ENCODE assay signal across 9 cellular contexts in genomic region chr19:12890299-12890786, GRCh38. TPM values are rescaled to one million over a fixed set of nuclear protein-coding genes. Genes with fewer than 3 reads are reported as not detected.
A peak's percentile ranks its signal among the peaks of the same experiment; 100 is the strongest.
DNase-seq lines count a peak whose midpoint lies in the region; ATAC-seq, FAIRE-seq and TF ChIP-seq lines count a peak whose summit lies in the region.
"Not testable (repeated sequence)": the region's sequence is repeated elsewhere in the genome, so short reads cannot be mapped to it uniquely, and the experiment has no call there.
"Had no signal": no experiment of that assay in that cellular context is flagged by ENCODE, and none has a peak within 500 bp of the region (broad histone marks: within the 10 kb centered on the region; RNA-seq: fewer than 3 reads in every experiment).

No MANE protein-coding gene starts in this region.

- H3K9me3 Mint-ChIP-seq in CD4-positive, alpha-beta memory T cell; activated naive CD8-positive, alpha-beta T cell treated with anti-CD3 and anti-CD28 coated beads, Interleukin-2, amount 10 ng/mL, durations not matched to agents 7 days and 5 days; osteocyte (ENCODE audit: unreplicated experiment): not testable (repeated sequence)

- peak overlapping the region; percentile 93 to 99 (median 97) for H3K27ac Mint-ChIP-seq in CD4-positive, alpha-beta memory T cell
- H3K27ac Mint-ChIP-seq in activated naive CD8-positive, alpha-beta T cell treated with anti-CD3 and anti-CD28 coated beads, Interleukin-2, amount 10 ng/mL, durations not matched to agents 7 days and 5 days, result peak overlapping the region; percentile 91
- H3K27ac Mint-ChIP-seq in osteocyte (ENCODE audit: unreplicated experiment), result peak overlapping the region; percentile 87

- H3K27ac ChIP-seq in CD4-positive, alpha-beta memory T cell (ENCODE audit: low read depth, low read length), result peak overlapping the region; percentile 69
- 0 out of 2 replicates have a peak overlapping the region, but pooled peaks have one; percentile 25 for H3K27ac ChIP-seq in HUES64 (ENCODE audit: low read depth, low read length)
- not testable (repeated sequence) for H3K27ac ChIP-seq in SU-DHL-6 (ENCODE audit: low read depth, low read length); endothelial cell of umbilical vein (ENCODE audit: insufficient read depth, low read depth, low read length)
- peak overlapping the region in 1 of 2 donors; percentile 14 for H3K27ac ChIP-seq in kidney (ENCODE audit: low read depth in 2 of 2, low read length in 2 of 2)
- peak overlapping the region; percentile 86 for H3K27ac ChIP-seq in thymus (ENCODE audit: low read depth)

- H2AFZ ChIP-seq in SU-DHL-6 (ENCODE audit: low read depth, low read length, severe bottlenecking) (peak overlapping the region; percentile 73), endothelial cell of umbilical vein (ENCODE audit: low read depth, low read length) (peak overlapping the region; percentile 36)

- CTCF ChIA-PET in CD4-positive, alpha-beta memory T cell (lab: Charles Lee; ENCODE audit: partially characterized antibody), result interaction anchor here (0.7 to 2.3 kb wide), 11 partner anchors 9 to 305 kb away, joined by 3 to 29 read pairs (median 4); partner anchors contain the start of genes DNASE2, FARSA and RNASEH2A
- CTCF ChIA-PET in endothelial cell of umbilical vein (lab: Charles Lee), result interaction anchor here (0.9 to 2.1 kb wide), 5 partner anchors 9 to 75 kb away, joined by 3 to 12 read pairs (median 5); partner anchors contain the start of gene DNASE2

- WGBS in HUES64, result 46% methylated on average over 10 of the region's 10 CpGs
- 38% methylated on average over 10 of the region's 10 CpGs for WGBS in thymus

- peaks cover 15 to 24% of the 10 kb centered on the region in 2 donors for H3K36me3 Mint-ChIP-seq in CD4-positive, alpha-beta memory T cell
- not testable (repeated sequence) for H3K36me3 Mint-ChIP-seq in activated naive CD8-positive, alpha-beta T cell treated with anti-CD3 and anti-CD28 coated beads, Interleukin-2, amount 10 ng/mL, durations not matched to agents 7 days and 5 days; osteocyte (ENCODE audit: unreplicated experiment)

- not testable (repeated sequence) for H3K27me3 Mint-ChIP-seq in CD4-positive, alpha-beta memory T cell; activated naive CD8-positive, alpha-beta T cell treated with anti-CD3 and anti-CD28 coated beads, Interleukin-2, amount 10 ng/mL, durations not matched to agents 7 days and 5 days
- peaks cover 16% of the 10 kb centered on the region for H3K27me3 Mint-ChIP-seq in osteocyte (ENCODE audit: unreplicated experiment)

- H3K4me1 Mint-ChIP-seq in CD4-positive, alpha-beta memory T cell, result peaks cover 14 to 38% (median 25%) of the 10 kb centered on the region in 4 donors
- H3K4me1 Mint-ChIP-seq in activated naive CD8-positive, alpha-beta T cell treated with anti-CD3 and anti-CD28 coated beads, Interleukin-2, amount 10 ng/mL, durations not matched to agents 7 days and 5 days, result peaks cover 22% of the 10 kb centered on the region
- peaks cover 18% of the 10 kb centered on the region for H3K4me1 Mint-ChIP-seq in osteocyte (ENCODE audit: unreplicated experiment)

- H3K9ac ChIP-seq in HUES64 (ENCODE audit: low read depth, low read length) (peak overlapping the region; percentile 68), SU-DHL-6 (ENCODE audit: low read length) (peak overlapping the region; percentile 33; the same call in 1 of the 2 replicates)
- H3K9ac ChIP-seq in endothelial cell of umbilical vein (replicated peaks; ENCODE audit: extremely low read depth, insufficient read depth, low read length); kidney (ENCODE audit: low read length in 2 of 2): not testable (repeated sequence)

- H3K36me3 ChIP-seq in CD4-positive, alpha-beta memory T cell (ENCODE audit: insufficient read depth, low read length); SU-DHL-6 (ENCODE audit: low read length); endothelial cell of umbilical vein (ENCODE audit: control insufficient read depth in 2 of 2, extremely low read depth in 1 of 2, insufficient read depth in 2 of 2, low read length in 2 of 2): not testable (repeated sequence)
- H3K36me3 ChIP-seq in HUES64 (ENCODE audit: insufficient read depth, low read length) (peaks cover 23% of the 10 kb centered on the region), kidney (ENCODE audit: control insufficient read depth in 1 of 2, insufficient read depth in 2 of 2, low read length in 2 of 2) (peaks cover 7 to 12% of the 10 kb centered on the region in 2 donors), thymus (ENCODE audit: control insufficient read depth, insufficient read depth) (peaks cover 17% of the 10 kb centered on the region)

- not testable (repeated sequence) for BruUV-seq in endothelial cell of umbilical vein (replicated peaks; lab: Mats Ljungman, UMichigan)

- intact Hi-C loops in CD4-positive, alpha-beta memory T cell (cut with micrococcal nuclease), result loop anchor here (1.0 kb wide), 2 partner anchors 9 to 29 kb away; partner anchors contain the start of genes DNASE2 and SYCE2
- intact Hi-C loops in endothelial cell of umbilical vein (cut with micrococcal nuclease), result loop anchor here (2.0 kb wide), 1 partner anchor 48 kb away; the partner anchor contains the start of gene CALR
- intact Hi-C loops in kidney (cut with DNase I), result not testable (repeated sequence)

- H3K9me1 ChIP-seq in endothelial cell of umbilical vein (replicated peaks; ENCODE audit: control insufficient read depth, extremely low read depth, insufficient read depth, low read length), result not testable (repeated sequence)

- not testable (repeated sequence) for H3K79me2 ChIP-seq in SU-DHL-6 (ENCODE audit: insufficient read depth, low read length); endothelial cell of umbilical vein (ENCODE audit: control insufficient read depth, insufficient read depth, low read length)

- not testable (repeated sequence) for H4K20me1 ChIP-seq in SU-DHL-6 (ENCODE audit: low read depth, low read length); endothelial cell of umbilical vein (replicated peaks; ENCODE audit: control insufficient read depth, extremely low read depth, insufficient read depth, low read length)

- peak overlapping the region; percentile 97 to 99 (median 99) for H3K4me3 Mint-ChIP-seq in CD4-positive, alpha-beta memory T cell
- H3K4me3 Mint-ChIP-seq in activated naive CD8-positive, alpha-beta T cell treated with anti-CD3 and anti-CD28 coated beads, Interleukin-2, amount 10 ng/mL, durations not matched to agents 7 days and 5 days, result peak overlapping the region; percentile 95
- H3K4me3 Mint-ChIP-seq in osteocyte (ENCODE audit: unreplicated experiment), result peak overlapping the region; percentile 99

- peak overlapping the region in 1 of 2 donors; percentile 84 for H3K4me3 ChIP-seq in CD4-positive, alpha-beta memory T cell (ENCODE audit: low read length in 2 of 2)
- H3K4me3 ChIP-seq in HUES64 (ENCODE audit: low read length) (peak overlapping the region; percentile 54), SU-DHL-6 (ENCODE audit: insufficient read depth, low read length, poor library complexity, severe bottlenecking) (peak overlapping the region; percentile 54), kidney (ENCODE audit: low read length in 2 of 2) (peak overlapping the region; percentile 33 to 42), thymus (ENCODE audit: low read length) (peak overlapping the region; percentile 63)
- H3K4me3 ChIP-seq in endothelial cell of umbilical vein (replicated peaks in 1 of 3; ENCODE audit: insufficient read depth in 1 of 3, low read depth in 1 of 3, low read length in 3 of 3), result not testable (repeated sequence)

- TF ChIP-seq CTCF in SU-DHL-6 (IDR thresholded peaks at IDR 0.05; ENCODE audit: insufficient read depth, low read length, poor library complexity, severe bottlenecking); endothelial cell of umbilical vein (IDR thresholded peaks at IDR 0.05; ENCODE audit: extremely low read depth in 1 of 2, insufficient read depth in 1 of 2, low read depth in 1 of 2, low read length in 2 of 2); kidney (IDR thresholded peaks at IDR 0.05; ENCODE audit: borderline replicate concordance, extremely low read depth, insufficient read depth); osteocyte (IDR thresholded peaks at IDR 0.05): not testable (repeated sequence)

- not testable (repeated sequence) for TF ChIP-seq POLR2A in endothelial cell of umbilical vein (IDR thresholded peaks at IDR 0.05; ENCODE audit: low read depth, low read length)

- not testable (repeated sequence) for DNase-seq in CD4-positive, alpha-beta memory T cell; activated naive CD8-positive, alpha-beta T cell treated with anti-CD3 and anti-CD28 coated beads, Interleukin-2, amount 10 ng/mL, durations not matched to agents 7 days and 5 days; endothelial cell of umbilical vein (ENCODE audit: low read depth, low spot score); kidney; osteocyte (ENCODE audit: extremely low spot score, unreplicated experiment)

- not testable (repeated sequence) for H3F3A ChIP-seq in SU-DHL-6 (ENCODE audit: insufficient read depth)

- peaks cover 24% of the 10 kb centered on the region for H3K4me1 ChIP-seq in CD4-positive, alpha-beta memory T cell (ENCODE audit: insufficient read depth, low read length)
- not testable (repeated sequence) for H3K4me1 ChIP-seq in HUES64 (ENCODE audit: insufficient read depth, low read length); endothelial cell of umbilical vein (ENCODE audit: control insufficient read depth, extremely low read depth, insufficient read depth, low read length); thymus (ENCODE audit: control insufficient read depth, insufficient read depth, low read length)
- peaks cover 0 to 11% of the 10 kb centered on the region in 2 donors for H3K4me1 ChIP-seq in kidney (ENCODE audit: control insufficient read depth in 1 of 2, insufficient read depth in 1 of 2, low read depth in 1 of 2, low read length in 2 of 2)

- H3K27me3 ChIP-seq in CD4-positive, alpha-beta memory T cell (ENCODE audit: insufficient read depth, low read length); SU-DHL-6 (ENCODE audit: low read length); endothelial cell of umbilical vein (ENCODE audit: control insufficient read depth in 2 of 2, insufficient read depth in 2 of 2, low read length in 2 of 2): not testable (repeated sequence)
- peaks cover 24% of the 10 kb centered on the region for H3K27me3 ChIP-seq in HUES64 (ENCODE audit: insufficient read depth, low read length)
- H3K27me3 ChIP-seq in thymus (ENCODE audit: control insufficient read depth, insufficient read depth), result peaks cover 11% of the 10 kb centered on the region

- dilution Hi-C loops in endothelial cell of umbilical vein (cut with MboI; ENCODE audit: extremely low pct_ligation_motif_present, low sequenced_read_pairs), result not testable (repeated sequence)

- H3K9me3 ChIP-seq in CD4-positive, alpha-beta memory T cell (ENCODE audit: control insufficient read depth in 1 of 2, low read length in 2 of 2); HUES64 (ENCODE audit: insufficient read depth, low read depth, low read length); SU-DHL-6 (ENCODE audit: insufficient read depth, low read length); endothelial cell of umbilical vein (replicated peaks; ENCODE audit: control insufficient read depth, insufficient read depth, low read length); kidney (ENCODE audit: control insufficient read depth in 1 of 2, low read length in 2 of 2); thymus (ENCODE audit: control insufficient read depth): not testable (repeated sequence)

- H3K4me2 ChIP-seq in SU-DHL-6 (ENCODE audit: low read depth, low read length, poor library complexity, severe bottlenecking) (peak overlapping the region; percentile 87), endothelial cell of umbilical vein (ENCODE audit: insufficient read depth, low read length) (peak overlapping the region; percentile 86)

- FAIRE-seq in endothelial cell of umbilical vein (lab: Jason Lieb, UNC); kidney (lab: Jason Lieb, UNC): not testable (repeated sequence)

- not testable (repeated sequence) for H3K9me2 ChIP-seq in SU-DHL-6 (replicated peaks; ENCODE audit: insufficient read depth, low read length)

- POLR2A ChIA-PET in CD4-positive, alpha-beta memory T cell (lab: Charles Lee; ENCODE audit: partially characterized antibody), result interaction anchor here (0.8 to 5.0 kb wide), 31 partner anchors 9 to 898 kb away, joined by 3 to 49 read pairs (median 4); partner anchors contain the start of genes CALR, DNASE2, FARSA and GADD45GIP1
- POLR2A ChIA-PET in activated naive CD8-positive, alpha-beta T cell treated with anti-CD3 and anti-CD28 coated beads, Interleukin-2, amount 10 ng/mL, durations not matched to agents 7 days and 5 days (lab: Charles Lee), result interaction anchor here (0.6 to 3.5 kb wide), 15 partner anchors 9 to 1460 kb away, joined by 3 to 28 read pairs (median 5); partner anchors contain the start of genes CALR, DNASE2, FARSA and JUNB
- POLR2A ChIA-PET in endothelial cell of umbilical vein (lab: Charles Lee), result interaction anchor here (0.5 to 1.1 kb wide), 4 partner anchors 8 to 29 kb away, joined by 3 to 5 read pairs (median 4); partner anchors contain the start of gene SYCE2

- ATAC-seq in activated naive CD8-positive, alpha-beta T cell treated with anti-CD3 and anti-CD28 coated beads, Interleukin-2, amount 10 ng/mL, durations not matched to agents 7 days and 5 days (ENCODE audit: low read depth), result not testable (repeated sequence)

RNA-seq across cellular contexts. Expression of gene GCDH, which starts 0.6 kb away (rescaled TPM):
- 10 to 100 TPM; 63.9 to 66.1 TPM for total RNA-seq in CD4-positive, alpha-beta memory T cell
- 10 to 100 TPM; 16.5 to 27.4 TPM for polyA plus RNA-seq in CD4-positive, alpha-beta memory T cell
- polyA plus RNA-seq in HUES64 (2013, experiment 1 of 2), result 35.4 TPM
- polyA plus RNA-seq in HUES64 (2013, experiment 2 of 2), result 38.2 TPM
- total RNA-seq in activated naive CD8-positive, alpha-beta T cell treated with anti-CD3 and anti-CD28 coated beads, Interleukin-2, amount 10 ng/mL, durations not matched to agents 7 days and 5 days, result 10 to 100 TPM; 39.7 to 43.4 TPM
- 27.1 and 27.3 TPM in 2 replicates for total RNA-seq in endothelial cell of umbilical vein
- polyA plus RNA-seq in endothelial cell of umbilical vein, result 35.8 and 39.8 TPM in 2 replicates
- polyA plus RNA-seq in endothelial cell of umbilical vein (2011; cell fraction: cytosol; rRNA removed), result 27.1 and 33.3 TPM in 2 replicates
- 46.7 and 48.3 TPM in 2 replicates for polyA plus RNA-seq in endothelial cell of umbilical vein (2011; cell fraction: nucleus; rRNA removed)
- 14.4 and 17.3 TPM in 2 replicates for polyA plus RNA-seq in endothelial cell of umbilical vein (2012)
- 17.8 and 18.2 TPM in 2 replicates for polyA minus RNA-seq in endothelial cell of umbilical vein
- polyA minus RNA-seq in endothelial cell of umbilical vein (2011; cell fraction: cytosol; rRNA and poly(A)+ RNA removed), result 23.5 TPM
- 9.9 and 12.6 TPM in 2 replicates for polyA minus RNA-seq in endothelial cell of umbilical vein (2011; cell fraction: nucleus; rRNA and poly(A)+ RNA removed)
- total RNA-seq in kidney, result 21.9 TPM
- polyA plus RNA-seq in kidney (ENCODE audit: insufficient read depth, low read depth, low replicate concordance), result 45.6 TPM
- total RNA-seq in osteocyte, result 23.1 and 23.8 TPM in 2 replicates
- 33.6 TPM for polyA plus RNA-seq in thymus

RNA-seq across cellular contexts. Expression of gene KLF1, which starts 3.3 kb away (rescaled TPM):
- total RNA-seq in CD4-positive, alpha-beta memory T cell, result not detected
- polyA plus RNA-seq in CD4-positive, alpha-beta memory T cell, result not detected
- polyA plus RNA-seq in HUES64 (2013, experiment 1 of 2), result not detected
- 0.25 TPM for polyA plus RNA-seq in HUES64 (2013, experiment 2 of 2)
- under 1 TPM in 1 of 2 experiments, not detected in 1; 0.19 TPM for total RNA-seq in activated naive CD8-positive, alpha-beta T cell treated with anti-CD3 and anti-CD28 coated beads, Interleukin-2, amount 10 ng/mL, durations not matched to agents 7 days and 5 days
- total RNA-seq in endothelial cell of umbilical vein, result not detected in 2 replicates
- not detected in 2 replicates for polyA plus RNA-seq in endothelial cell of umbilical vein
- not detected in 2 replicates for polyA plus RNA-seq in endothelial cell of umbilical vein (2011; cell fraction: cytosol; rRNA removed)
- not detected in 2 replicates for polyA plus RNA-seq in endothelial cell of umbilical vein (2011; cell fraction: nucleus; rRNA removed)
- polyA plus RNA-seq in endothelial cell of umbilical vein (2012), result not detected in 2 replicates
- 0.22 and 1.1 TPM in 2 replicates for polyA minus RNA-seq in endothelial cell of umbilical vein
- not detected for polyA minus RNA-seq in endothelial cell of umbilical vein (2011; cell fraction: cytosol; rRNA and poly(A)+ RNA removed)
- polyA minus RNA-seq in endothelial cell of umbilical vein (2011; cell fraction: nucleus; rRNA and poly(A)+ RNA removed), result not detected in 2 replicates
- not detected for total RNA-seq in kidney
- polyA plus RNA-seq in kidney (ENCODE audit: insufficient read depth, low read depth, low replicate concordance), result not detected
- total RNA-seq in osteocyte, result not detected in 2 replicates
- polyA plus RNA-seq in thymus, result 0.09 TPM
- total RNA-seq: subcutaneous adipose tissue had no signal

RNA-seq across cellular contexts. Expression of gene DNASE2, which starts 9.1 kb away (rescaled TPM):
- total RNA-seq in CD4-positive, alpha-beta memory T cell, result 10 to 100 TPM; 31.6 to 32.8 TPM
- 10 to 100 TPM; 55.3 to 81.8 TPM for polyA plus RNA-seq in CD4-positive, alpha-beta memory T cell
- 11.6 TPM for polyA plus RNA-seq in HUES64 (2013, experiment 1 of 2)
- polyA plus RNA-seq in HUES64 (2013, experiment 2 of 2), result 14.9 TPM
- 10 to 100 TPM; 29.0 to 30.4 TPM for total RNA-seq in activated naive CD8-positive, alpha-beta T cell treated with anti-CD3 and anti-CD28 coated beads, Interleukin-2, amount 10 ng/mL, durations not matched to agents 7 days and 5 days
- 31.3 and 34.8 TPM in 2 replicates for total RNA-seq in endothelial cell of umbilical vein
- polyA plus RNA-seq in endothelial cell of umbilical vein, result 51.9 and 60.6 TPM in 2 replicates
- 33.5 and 38.1 TPM in 2 replicates for polyA plus RNA-seq in endothelial cell of umbilical vein (2011; cell fraction: cytosol; rRNA removed)
- 6.9 and 7.7 TPM in 2 replicates for polyA plus RNA-seq in endothelial cell of umbilical vein (2011; cell fraction: nucleus; rRNA removed)
- polyA plus RNA-seq in endothelial cell of umbilical vein (2012), result 35.9 and 36.7 TPM in 2 replicates
- 27.4 and 34.9 TPM in 2 replicates for polyA minus RNA-seq in endothelial cell of umbilical vein
- polyA minus RNA-seq in endothelial cell of umbilical vein (2011; cell fraction: cytosol; rRNA and poly(A)+ RNA removed), result 29.0 TPM
- 5.8 and 6.0 TPM in 2 replicates for polyA minus RNA-seq in endothelial cell of umbilical vein (2011; cell fraction: nucleus; rRNA and poly(A)+ RNA removed)
- total RNA-seq in kidney, result 34.7 TPM
- polyA plus RNA-seq in kidney (ENCODE audit: insufficient read depth, low read depth, low replicate concordance), result 50.9 TPM
- total RNA-seq in osteocyte, result 47.3 and 57.0 TPM in 2 replicates
- polyA plus RNA-seq in thymus, result 20.8 TPM

RNA-seq across cellular contexts. Expression of gene SYCE2, which starts 28.8 kb away (rescaled TPM):
- total RNA-seq in CD4-positive, alpha-beta memory T cell, result under 1 TPM in 1 of 2 experiments, not detected in 1; 0.79 TPM
- not detected for polyA plus RNA-seq in CD4-positive, alpha-beta memory T cell
- polyA plus RNA-seq in HUES64 (2013, experiment 1 of 2), result 1.00 TPM
- 1.4 TPM for polyA plus RNA-seq in HUES64 (2013, experiment 2 of 2)
- total RNA-seq in activated naive CD8-positive, alpha-beta T cell treated with anti-CD3 and anti-CD28 coated beads, Interleukin-2, amount 10 ng/mL, durations not matched to agents 7 days and 5 days, result 1 to 10 TPM; 3.6 to 4.4 TPM
- 0.27 TPM in 1 of 2 replicates, not detected in the other for total RNA-seq in endothelial cell of umbilical vein
- 0.16 and 0.25 TPM in 2 replicates for polyA plus RNA-seq in endothelial cell of umbilical vein
- 0.31 and 0.34 TPM in 2 replicates for polyA plus RNA-seq in endothelial cell of umbilical vein (2011; cell fraction: cytosol; rRNA removed)
- 0.15 and 0.21 TPM in 2 replicates for polyA plus RNA-seq in endothelial cell of umbilical vein (2011; cell fraction: nucleus; rRNA removed)
- 0.23 and 0.71 TPM in 2 replicates for polyA plus RNA-seq in endothelial cell of umbilical vein (2012)
- not detected in 2 replicates for polyA minus RNA-seq in endothelial cell of umbilical vein
- polyA minus RNA-seq in endothelial cell of umbilical vein (2011; cell fraction: cytosol; rRNA and poly(A)+ RNA removed), result not detected
- not detected in 2 replicates for polyA minus RNA-seq in endothelial cell of umbilical vein (2011; cell fraction: nucleus; rRNA and poly(A)+ RNA removed)
- not detected for total RNA-seq in kidney
- polyA plus RNA-seq in kidney (ENCODE audit: insufficient read depth, low read depth, low replicate concordance), result not detected
- total RNA-seq in osteocyte, result not detected in 2 replicates
- 0.48 TPM for polyA plus RNA-seq in thymus
- total RNA-seq: subcutaneous adipose tissue had no signal

RNA-seq across cellular contexts. Expression of gene FARSA, which starts 43.2 kb away (rescaled TPM):
- total RNA-seq in CD4-positive, alpha-beta memory T cell, result 10 to 100 TPM; 53.8 to 59.1 TPM
- 10 to 100 TPM; 63.2 to 68.1 TPM for polyA plus RNA-seq in CD4-positive, alpha-beta memory T cell
- 62.6 TPM for polyA plus RNA-seq in HUES64 (2013, experiment 1 of 2)
- polyA plus RNA-seq in HUES64 (2013, experiment 2 of 2), result 50.9 TPM
- total RNA-seq in activated naive CD8-positive, alpha-beta T cell treated with anti-CD3 and anti-CD28 coated beads, Interleukin-2, amount 10 ng/mL, durations not matched to agents 7 days and 5 days, result 10 to 100 TPM; 69.2 to 73.3 TPM
- total RNA-seq in endothelial cell of umbilical vein (71.4 and 77.4 TPM in 2 replicates), kidney (48.0 TPM), osteocyte (55.6 and 60.3 TPM in 2 replicates)
- polyA plus RNA-seq in endothelial cell of umbilical vein (51.8 and 55.3 TPM in 2 replicates), kidney (ENCODE audit: insufficient read depth, low read depth, low replicate concordance) (58.2 TPM), thymus (33.6 TPM)
- polyA plus RNA-seq in endothelial cell of umbilical vein (2011; cell fraction: cytosol; rRNA removed), result 37.9 TPM in 2 replicates
- 51.3 and 55.0 TPM in 2 replicates for polyA plus RNA-seq in endothelial cell of umbilical vein (2011; cell fraction: nucleus; rRNA removed)
- polyA plus RNA-seq in endothelial cell of umbilical vein (2012), result 76.1 and 80.0 TPM in 2 replicates
- 20.2 and 25.8 TPM in 2 replicates for polyA minus RNA-seq in endothelial cell of umbilical vein
- 45.1 TPM for polyA minus RNA-seq in endothelial cell of umbilical vein (2011; cell fraction: cytosol; rRNA and poly(A)+ RNA removed)
- polyA minus RNA-seq in endothelial cell of umbilical vein (2011; cell fraction: nucleus; rRNA and poly(A)+ RNA removed), result 13.2 and 13.5 TPM in 2 replicates
